ENCODE assay signal across 18 cellular contexts in the genomic region with DNA sequence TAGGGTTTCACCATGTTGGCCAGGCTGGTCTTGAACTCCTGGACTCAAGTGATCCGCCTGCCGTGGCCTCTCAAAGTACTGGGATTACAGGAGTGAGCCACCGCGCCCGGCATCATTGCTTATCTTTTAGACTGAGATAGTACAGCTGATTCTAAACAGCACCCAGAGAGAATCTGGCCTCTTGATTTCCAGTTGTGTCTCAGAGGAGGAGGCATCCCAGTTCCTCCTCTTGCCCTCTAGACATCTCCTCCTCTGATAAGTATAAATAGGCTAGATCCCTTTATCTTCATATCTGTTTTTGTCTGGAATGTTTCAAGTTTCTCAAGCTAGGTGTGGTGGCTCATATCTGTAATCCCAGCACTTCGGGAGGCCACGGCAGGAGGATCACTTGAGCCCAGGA. TPM values are rescaled to one million over a fixed set of nuclear protein-coding genes. Genes with fewer than 3 reads are reported as not detected.
DNase-seq lines count a peak whose midpoint lies in the region; TF ChIP-seq lines count a peak whose summit lies in the region.
"Had no signal": no experiment of that assay in that cellular context is flagged by ENCODE, and none has a peak within 500 bp of the region (broad histone marks: within the 10 kb centered on the region; RNA-seq: fewer than 3 reads in every experiment).

No MANE protein-coding gene starts in this region.

- POLR2A ChIA-PET in PC-9 (lab: Charles Lee; ENCODE audit: unreplicated experiment): no interaction called here

- H3K9me3 Mint-ChIP-seq in CD14-positive monocyte: no peaks in the 10 kb centered on the region
- H3K9me3 Mint-ChIP-seq: activated B cell treated with CpG ODN at 0.5 μM for 24 hours; activated CD8-positive, alpha-beta T cell treated with anti-CD3 and anti-CD28 coated beads for 36 hours; activated naive CD8-positive, alpha-beta T cell treated with anti-CD3 and anti-CD28 coated beads, Interleukin-2, amount 10 ng/mL, durations not matched to agents 7 days and 5 days; activated T-cell treated with anti-CD3 and anti-CD28 coated beads, Interleukin-2, amount 50 U/mL, for 4 hours had no signal

- H3K27ac ChIP-seq in PC-9 (peak overlapping the region; percentile 49), epithelial cell of prostate (peak overlapping the region; percentile 66), prostate gland (peak overlapping the region; percentile 85 to 93), MM.1S (ENCODE audit: low read length) (no peak overlapping the region)

- H3K9me2 ChIP-seq in PC-9 (ENCODE audit: insufficient read depth) (no peaks in the 10 kb centered on the region), MM.1S (replicated peaks; ENCODE audit: insufficient read depth, low read length) (no peaks in the 10 kb centered on the region)

- intact Hi-C loops in CD14-positive monocyte (cut with micrococcal nuclease): no loop called here
- intact Hi-C loops in PC-9 (cut with micrococcal nuclease; ENCODE audit: unreplicated experiment): no loop called here
- intact Hi-C loops in prostate gland (cut with DNase I): no loop called here

- H3F3A ChIP-seq in PC-9 (ENCODE audit: insufficient read depth, low read depth): peaks cover 58% of the 10 kb centered on the region
- H3F3A ChIP-seq in MM.1S (ENCODE audit: insufficient read depth, low read length): peaks cover 5% of the 10 kb centered on the region

- H3K9me3 ChIP-seq in PC-9 (ENCODE audit: insufficient read depth, low read depth) (no peaks in the 10 kb centered on the region), prostate gland (no peaks in the 10 kb centered on the region), MM.1S (replicated peaks; ENCODE audit: insufficient read depth, low read length) (no peaks in the 10 kb centered on the region)

- H3K4me2 ChIP-seq in PC-9 (peak overlapping the region; percentile 48), MM.1S (ENCODE audit: low read depth, low read length) (no peak overlapping the region)

- no peak for TF ChIP-seq POLR2A in prostate gland (IDR thresholded peaks at IDR 0.05)

- H3K36me3 ChIP-seq in PC-9 (ENCODE audit: low read depth) (peaks cover 20% of the 10 kb centered on the region; the same call in 1 of the 2 replicates), prostate gland (no peaks in the 10 kb centered on the region), MM.1S (replicated peaks; ENCODE audit: insufficient read depth, low read length) (0 out of 2 replicates have a peak, but pooled peaks cover 2% of the 10 kb centered on the region)

- peak overlapping the region; percentile 36 to 96 (median 85) for H3K27ac Mint-ChIP-seq in CD14-positive monocyte
- H3K27ac Mint-ChIP-seq: activated B cell treated with CpG ODN at 0.5 μM for 24 hours; activated CD8-positive, alpha-beta T cell treated with anti-CD3 and anti-CD28 coated beads for 36 hours; activated naive CD8-positive, alpha-beta T cell treated with anti-CD3 and anti-CD28 coated beads, Interleukin-2, amount 10 ng/mL, durations not matched to agents 7 days and 5 days; T-helper 17 cell had no signal

- no peak overlapping the region for H3K9ac ChIP-seq in MM.1S (ENCODE audit: low read length)

- no TSS peak for BruUV-seq in PC-9 (replicated peaks; lab: Mats Ljungman, UMichigan)

- H4K20me1 ChIP-seq in PC-9 (ENCODE audit: insufficient read depth) (peaks cover 73% of the 10 kb centered on the region), MM.1S (ENCODE audit: insufficient read depth, low read length) (peaks cover 5% of the 10 kb centered on the region; the same call in 1 of the 2 replicates)

- CTCF ChIA-PET in PC-9 (lab: Charles Lee): interaction anchor here (0.7 kb wide), 1 partner anchor 374 kb away, joined by 3 read pairs; no protein-coding TSS in a partner anchor

- H3K4me3 Mint-ChIP-seq in CD14-positive monocyte: no peak overlapping the region
- H3K4me3 Mint-ChIP-seq: activated B cell treated with CpG ODN at 0.5 μM for 24 hours; activated CD8-positive, alpha-beta T cell treated with anti-CD3 and anti-CD28 coated beads for 36 hours; activated naive CD8-positive, alpha-beta T cell treated with anti-CD3 and anti-CD28 coated beads, Interleukin-2, amount 10 ng/mL, durations not matched to agents 7 days and 5 days; activated T-cell treated with anti-CD3 and anti-CD28 coated beads, Interleukin-2, amount 50 U/mL, for 4 hours; T-helper 17 cell had no signal

- no peak for DNase-seq in CD14-positive monocyte (ENCODE audit: low spot score)
- DNase-seq in PC-9: no peak
- no peak for DNase-seq in epithelial cell of prostate (ENCODE audit: low read depth, low spot score)
- no peak for DNase-seq in prostate gland (ENCODE audit: low spot score)
- no peak for DNase-seq in stimulated activated CD4-positive, alpha-beta T cell treated with anti-CD3 and anti-CD28 coated beads, Interleukin-1b, Interleukin-23, amount 100 ng/mL, for 48 hours
- DNase-seq in MM.1S: no peak
- no peak for DNase-seq in SKM-1 (lab: John Stamatoyannopoulos, UW; ENCODE audit: unreplicated experiment)
- DNase-seq: activated B cell treated with CpG ODN at 0.5 μM for 24 hours; activated CD8-positive, alpha-beta T cell treated with anti-CD3 and anti-CD28 coated beads for 36 hours; activated naive CD8-positive, alpha-beta T cell treated with anti-CD3 and anti-CD28 coated beads, Interleukin-2, amount 10 ng/mL, durations not matched to agents 7 days and 5 days; activated T-cell treated with anti-CD3 and anti-CD28 coated beads, Interleukin-2, amount 50 U/mL, for 4 hours; C1 segment of cervical spinal cord; DND-41; NCI-H1694; NCI-H446 treated with DMSO at 0.1 percent for 48 hours; NK-92 treated with Interleukin-12 subunit alpha and Interleukin-12 subunit beta, amount 100 ng/mL, for 24 hours; occipital lobe; T-helper 17 cell had no signal

- H3K79me2 ChIP-seq in PC-9 (ENCODE audit: low read depth) (peaks cover 98% of the 10 kb centered on the region), MM.1S (ENCODE audit: low read length) (peaks cover 94% of the 10 kb centered on the region)

- 93% methylated on average over 7 of the region's 7 CpGs for WGBS in prostate gland

- peaks cover 82% of the 10 kb centered on the region for H3K4me1 Mint-ChIP-seq in CD14-positive monocyte

- no peak overlapping the region for H2AFZ ChIP-seq in PC-9
- no peak overlapping the region for H2AFZ ChIP-seq in MM.1S (ENCODE audit: low read length)

- no peaks in the 10 kb centered on the region for H3K27me3 Mint-ChIP-seq in CD14-positive monocyte (ENCODE audit: low read depth in 3 of 3)
- H3K27me3 Mint-ChIP-seq: activated B cell treated with CpG ODN at 0.5 μM for 24 hours; activated CD8-positive, alpha-beta T cell treated with anti-CD3 and anti-CD28 coated beads for 36 hours; activated naive CD8-positive, alpha-beta T cell treated with anti-CD3 and anti-CD28 coated beads, Interleukin-2, amount 10 ng/mL, durations not matched to agents 7 days and 5 days; T-helper 17 cell had no signal

- no peak overlapping the region for H3K4me3 ChIP-seq in PC-9
- no peak overlapping the region for H3K4me3 ChIP-seq in prostate gland
- no peak overlapping the region for H3K4me3 ChIP-seq in MM.1S (ENCODE audit: low read length)

- H3K4me1 ChIP-seq in PC-9 (replicated peaks; ENCODE audit: insufficient read depth) (peaks cover 78% of the 10 kb centered on the region), prostate gland (replicated peaks) (peaks cover 40% of the 10 kb centered on the region), MM.1S (ENCODE audit: low read length) (peaks cover 18% of the 10 kb centered on the region)

- H3K36me3 Mint-ChIP-seq in CD14-positive monocyte: peaks cover 49 to 80% of the 10 kb centered on the region in 2 donors

- TF ChIP-seq CTCF in CD14-positive monocyte (IDR thresholded peaks at IDR 0.05): no peak
- TF ChIP-seq CTCF in PC-9 (conservative IDR thresholded peaks at IDR 0.05): no peak
- TF ChIP-seq CTCF in prostate gland (IDR thresholded peaks at IDR 0.05): no peak
- TF ChIP-seq CTCF in MM.1S (IDR thresholded peaks at IDR 0.05; ENCODE audit: low read length): no peak

- H3K27me3 ChIP-seq in PC-9 (ENCODE audit: insufficient read depth, low read depth) (no peaks in the 10 kb centered on the region), prostate gland (replicated peaks; ENCODE audit: insufficient read depth) (no peaks in the 10 kb centered on the region), MM.1S (replicated peaks; ENCODE audit: insufficient read depth, low read length) (no peaks in the 10 kb centered on the region)

RNA-seq across cellular contexts. Expression of a gene that starts 7.0 kb away (rescaled TPM):
- polyA plus RNA-seq in CD14-positive monocyte: 10 to 100 TPM; 32.4 to 33.3 TPM
- total RNA-seq in PC-9 (2021) (53.8 and 65.0 TPM in 2 replicates), prostate gland (10 to 100 TPM; 65.4 to 67.2 TPM)

RNA-seq across cellular contexts. Expression of a gene that starts 32.7 kb away (rescaled TPM):
- polyA plus RNA-seq in CD14-positive monocyte: under 1 TPM; 0.10 to 0.20 TPM
- total RNA-seq in PC-9 (2021) (46.8 and 49.7 TPM in 2 replicates), prostate gland (10 to 100 TPM; 17.8 to 36.2 TPM)
